In genomic region chr12:65313704-65314317, GRCh38 we compare ENCODE assay signal across 10 cellular contexts. TPM values are rescaled to one million over a fixed set of nuclear protein-coding genes. Genes with fewer than 3 reads are reported as not detected.
A peak's percentile ranks its signal among the peaks of the same experiment; 100 is the strongest.
DNase-seq lines count a peak whose midpoint lies in the region; ATAC-seq and TF ChIP-seq lines count a peak whose summit lies in the region.
"Had no signal": no experiment of that assay in that cellular context is flagged by ENCODE, and none has a peak within 500 bp of the region (broad histone marks: within the 10 kb centered on the region; RNA-seq: fewer than 3 reads in every experiment).

No MANE protein-coding gene starts in this region.

- H3K27ac ChIP-seq in DOHH2 (ENCODE audit: low read depth, low read length) (no peak overlapping the region), MM.1S (ENCODE audit: low read length) (no peak overlapping the region)

- H3K4me2 ChIP-seq in DOHH2 (ENCODE audit: low read length) = no peak overlapping the region
- H3K4me2 ChIP-seq in MM.1S (ENCODE audit: low read depth, low read length) = no peak overlapping the region

- no peak overlapping the region for H3K27ac Mint-ChIP-seq in brain
- H3K27ac Mint-ChIP-seq in nephron progenitor cell = no peak overlapping the region

- no peak overlapping the region for H3K4me3 Mint-ChIP-seq in brain
- H3K4me3 Mint-ChIP-seq in nephron progenitor cell = no peak overlapping the region

- H3K36me3 ChIP-seq in DOHH2 (ENCODE audit: control insufficient read depth, low read length) (no peaks in the 10 kb centered on the region), MM.1S (replicated peaks; ENCODE audit: insufficient read depth, low read length) (no peaks in the 10 kb centered on the region)

- H3K27me3 ChIP-seq in DOHH2 (ENCODE audit: control insufficient read depth, low read length) (peaks cover 20% of the 10 kb centered on the region; the same call in 1 of the 2 replicates), MM.1S (replicated peaks; ENCODE audit: insufficient read depth, low read length) (no peaks in the 10 kb centered on the region)

- H4K20me1 ChIP-seq in DOHH2 (ENCODE audit: control insufficient read depth, insufficient read depth, low read depth, low read length) (no peaks in the 10 kb centered on the region), MM.1S (ENCODE audit: insufficient read depth, low read length) (no peaks in the 10 kb centered on the region)

- H3K4me1 ChIP-seq in DOHH2 (ENCODE audit: control insufficient read depth, low read length) (peaks cover 5% of the 10 kb centered on the region), MM.1S (ENCODE audit: low read length) (no peaks in the 10 kb centered on the region)

- no peaks in the 10 kb centered on the region for H3K9me3 Mint-ChIP-seq in brain
- H3K9me3 Mint-ChIP-seq in nephron progenitor cell = no peaks in the 10 kb centered on the region

- DNase-seq in MM.1S (peak; percentile 15), nephron progenitor cell (no peak), medulla oblongata (ENCODE audit: extremely low spot score) (no peak)
- DNase-seq in stimulated activated CD4-positive, alpha-beta T cell treated with anti-CD3 and anti-CD28 coated beads, Interleukin-4, amount 100 ng/mL, for 1 hour = no peak
- no peak for DNase-seq in activated T-cell treated with anti-CD3 and anti-CD28 coated beads, Interleukin-2, amount 50 U/mL, for 1 hour
- DNase-seq: activated naive CD4-positive, alpha-beta T cell treated with Interleukin-2 at 50 U/mL for 16 hours; islet precursor cell had no signal

- H3K36me3 Mint-ChIP-seq in brain = no peaks in the 10 kb centered on the region
- H3K36me3 Mint-ChIP-seq in nephron progenitor cell (ENCODE audit: low read depth) = no peaks in the 10 kb centered on the region

- ATAC-seq in GM18498 (IDR thresholded peaks at IDR 0.05; ENCODE audit: unreplicated experiment) = no peak

- H3K4me1 Mint-ChIP-seq in brain = peaks cover 4% of the 10 kb centered on the region
- peaks cover 14% of the 10 kb centered on the region for H3K4me1 Mint-ChIP-seq in nephron progenitor cell

- TF ChIP-seq CTCF in DOHH2 (IDR thresholded peaks at IDR 0.05; ENCODE audit: low read depth, low read length, poor library complexity, severe bottlenecking) (peak; percentile 52), MM.1S (IDR thresholded peaks at IDR 0.05; ENCODE audit: low read length) (peak; percentile 52), brain (conservative IDR thresholded peaks at IDR 0.05) (peak; percentile 80 to 83), nephron progenitor cell (IDR thresholded peaks at IDR 0.05) (peak; percentile 52)

- H3K4me3 ChIP-seq in DOHH2 (ENCODE audit: low read length) (no peak overlapping the region), MM.1S (ENCODE audit: low read length) (no peak overlapping the region)

- H3K9me2 ChIP-seq in DOHH2 (replicated peaks; ENCODE audit: control insufficient read depth, low read length) = no peaks in the 10 kb centered on the region
- H3K9me2 ChIP-seq in MM.1S (replicated peaks; ENCODE audit: insufficient read depth, low read length) = no peaks in the 10 kb centered on the region

- no peaks in the 10 kb centered on the region for H3F3A ChIP-seq in DOHH2 (ENCODE audit: control insufficient read depth, insufficient read depth)
- H3F3A ChIP-seq in MM.1S (ENCODE audit: insufficient read depth, low read length) = no peaks in the 10 kb centered on the region

- no peaks in the 10 kb centered on the region for H3K9me3 ChIP-seq in DOHH2 (ENCODE audit: control insufficient read depth, insufficient read depth, low read length)
- no peaks in the 10 kb centered on the region for H3K9me3 ChIP-seq in MM.1S (replicated peaks; ENCODE audit: insufficient read depth, low read length)

- H3K27me3 Mint-ChIP-seq in brain (no peaks in the 10 kb centered on the region), nephron progenitor cell (ENCODE audit: low read depth, poor library complexity) (no peaks in the 10 kb centered on the region)

- H3K79me2 ChIP-seq in DOHH2 (ENCODE audit: control insufficient read depth, low read length) = no peaks in the 10 kb centered on the region
- no peaks in the 10 kb centered on the region for H3K79me2 ChIP-seq in MM.1S (ENCODE audit: low read length)

- no peak overlapping the region for H2AFZ ChIP-seq in MM.1S (ENCODE audit: low read length)

- H3K9ac ChIP-seq in MM.1S (ENCODE audit: low read length) = no peak overlapping the region

RNA-seq across cellular contexts. Expression of gene MSRB3, which starts 35.3 kb away (rescaled TPM):
- polyA plus RNA-seq in brain (ENCODE audit: insufficient read depth, low read depth, low replicate concordance) = 2.8 TPM
